In the genomic region with DNA sequence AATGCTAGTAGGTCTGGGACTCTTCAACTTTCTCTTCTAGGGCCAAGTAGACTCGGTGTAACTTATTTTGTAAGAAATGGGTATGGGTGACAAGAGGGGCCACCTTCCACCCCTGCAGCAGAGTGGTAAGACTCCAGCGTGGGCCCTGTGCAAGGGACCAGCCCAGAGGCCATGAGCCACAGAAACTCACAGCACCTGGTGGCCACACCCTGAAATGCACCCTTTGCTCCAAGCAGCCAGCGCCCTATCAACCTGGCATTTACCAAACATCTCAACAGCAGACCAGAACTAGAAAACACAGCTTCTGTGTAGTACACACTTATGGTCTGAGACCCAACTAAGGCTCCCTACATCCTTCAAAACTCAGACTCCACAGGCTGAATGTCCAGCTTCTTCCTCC, we compare ENCODE assay signal across 8 cellular contexts. TPM values are rescaled to one million over a fixed set of nuclear protein-coding genes. Genes with fewer than 3 reads are reported as not detected.
DNase-seq lines count a peak whose midpoint lies in the region; ATAC-seq, FAIRE-seq and TF ChIP-seq lines count a peak whose summit lies in the region.

No MANE protein-coding gene starts in this region.

- intact Hi-C loops in PC-3 (cut with micrococcal nuclease) (loop anchor here (1.0 to 5.0 kb wide), 2 partner anchors 51 to 66 kb away; a partner anchor contains a TSS), heart left ventricle (cut with DNase I) (no loop called here)

- BruUV-seq in PC-3 (replicated peaks; lab: Mats Ljungman, UMichigan): no TSS peak

- H3K27me3 ChIP-seq in PC-3 (ENCODE audit: low read length) (no peaks in the 10 kb centered on the region), heart left ventricle (no peaks in the 10 kb centered on the region)

- no peak overlapping the region for H3K4me2 ChIP-seq in PC-3 (ENCODE audit: low read length)

- H3K4me3 ChIP-seq in AG10803 (ENCODE audit: low read length): no peak overlapping the region
- H3K4me3 ChIP-seq in PC-3 (ENCODE audit: low read length): no peak overlapping the region
- H3K4me3 ChIP-seq in heart left ventricle: no peak overlapping the region

- TF ChIP-seq POLR2A in heart left ventricle (IDR thresholded peaks at IDR 0.05): no peak

- peak; percentile 55 for FAIRE-seq in GM19239 (lab: Jason Lieb, UNC)

- WGBS in heart left ventricle, 4 donors: 64 to 78% (median 68%) methylated on average over 2 to 3 of the region's 3 CpGs

- no peaks in the 10 kb centered on the region for H3K9me3 ChIP-seq in PC-3 (ENCODE audit: low read length)
- no peaks in the 10 kb centered on the region for H3K9me3 ChIP-seq in heart left ventricle

- ATAC-seq in PC-3: peak; percentile 92
- peak in 3 of 4 donors; percentile 58 to 65 (median 65) for ATAC-seq in heart left ventricle
- no peak for ATAC-seq in HG03457 (IDR thresholded peaks at IDR 0.05; ENCODE audit: unreplicated experiment)

- no peak overlapping the region for H3K9ac ChIP-seq in PC-3 (ENCODE audit: low read length)

- H3K4me1 ChIP-seq in PC-3 (ENCODE audit: insufficient read depth, low read length) (peaks cover 12% of the 10 kb centered on the region), heart left ventricle (peaks cover 0 to 6% (median under 1%) of the 10 kb centered on the region in 12 donors)

- CTCF ChIA-PET in PC-3 (lab: Charles Lee): no interaction called here

- no peaks in the 10 kb centered on the region for H3K9me2 ChIP-seq in PC-3 (replicated peaks; ENCODE audit: low read length)

- H3K27ac ChIP-seq in PC-3 (ENCODE audit: low read length): no peak overlapping the region
- H3K27ac ChIP-seq in heart left ventricle: peak overlapping the region in 1 of 12 donors; percentile 22

- peaks cover 57% of the 10 kb centered on the region for H3K79me2 ChIP-seq in PC-3 (ENCODE audit: low read length)

- DNase-seq in AG10803 (ENCODE audit: low read depth) (peak; percentile 28), GM19239 (ENCODE audit: insufficient read length, low spot score) (no peak), PC-3 (peak; percentile 69), activated T-helper 1 cell treated with Interleukin-2 at 50 U/mL for 16 hours (ENCODE audit: low read depth) (peak; percentile 57), heart left ventricle (no peak), superior temporal gyrus (ENCODE audit: extremely low spot score) (no peak)
- DNase-seq in stimulated activated CD4-positive, alpha-beta T cell treated with anti-CD3 and anti-CD28 coated beads, Interleukin-1b, Interleukin-23, amount 100 ng/mL, for 24 hours (ENCODE audit: low read depth in 4 of 4, low spot score in 1 of 4): peak; percentile 28 to 43 (median 42)

- H3F3A ChIP-seq in PC-3 (ENCODE audit: low read length, unreplicated experiment): no peaks in the 10 kb centered on the region

- H3K36me3 ChIP-seq in PC-3 (ENCODE audit: low read depth, low read length): peaks cover 41% of the 10 kb centered on the region
- no peaks in the 10 kb centered on the region for H3K36me3 ChIP-seq in heart left ventricle

- peak; percentile 56 for TF ChIP-seq CTCF in AG10803 (conservative IDR thresholded peaks at IDR 0.05; ENCODE audit: low read length)
- peak; percentile 77 for TF ChIP-seq CTCF in PC-3 (conservative IDR thresholded peaks at IDR 0.05; ENCODE audit: low read depth, low read length)
- peak; percentile 26 to 63 (median 42) for TF ChIP-seq CTCF in heart left ventricle (IDR thresholded peaks at IDR 0.05)

- no peak overlapping the region for H2AFZ ChIP-seq in PC-3 (ENCODE audit: low read length)

- no peaks in the 10 kb centered on the region for H4K20me1 ChIP-seq in PC-3 (ENCODE audit: low read length)

- POLR2A ChIA-PET in PC-3 (lab: Charles Lee; ENCODE audit: unreplicated experiment): no interaction called here

RNA-seq across cellular contexts. Expression of a gene that starts 5.7 kb away (rescaled TPM):
- total RNA-seq in PC-3 (2014; rRNA removed) (67.1 and 73.4 TPM in 2 replicates), heart left ventricle (10 to 100 TPM in 1 of 9 donors, 1 to 10 TPM in 2, under 1 TPM in 6; 0.42 to 11.6 (median 0.81) TPM)
- polyA plus RNA-seq in heart left ventricle: under 1 TPM; 0.38 to 0.83 TPM

RNA-seq across cellular contexts. Expression of a gene that starts 5.9 kb away (rescaled TPM):
- 98.7 and 103 TPM in 2 replicates for total RNA-seq in PC-3 (2014; rRNA removed)
- 10 to 100 TPM; 19.6 to 42.8 (median 25.0) TPM for total RNA-seq in heart left ventricle
- 10 to 100 TPM; 28.1 to 44.4 TPM for polyA plus RNA-seq in heart left ventricle

RNA-seq across cellular contexts. Expression of a gene that starts 17.9 kb away (rescaled TPM):
- total RNA-seq in PC-3 (2014; rRNA removed) (414 and 743 TPM in 2 replicates), heart left ventricle (100 to 1,000 TPM in 6 of 9 donors, 10 to 100 TPM in 3; 78.4 to 165 (median 106) TPM)
- 10 to 100 TPM; 94.2 to 94.3 TPM for polyA plus RNA-seq in heart left ventricle

RNA-seq across cellular contexts. Expression of a gene that starts 19.8 kb away (rescaled TPM):
- total RNA-seq in PC-3 (2014; rRNA removed) (0.47 TPM in 1 of 2 replicates, not detected in the other), heart left ventricle (1 to 10 TPM; 2.6 to 7.4 (median 3.4) TPM)
- polyA plus RNA-seq in heart left ventricle: 1 to 10 TPM; 2.7 to 7.4 TPM

RNA-seq across cellular contexts. Expression of a gene that starts 33.5 kb away (rescaled TPM):
- total RNA-seq in PC-3 (2014; rRNA removed) (38.4 and 44.2 TPM in 2 replicates), heart left ventricle (100 to 1,000 TPM in 3 of 9 donors, 10 to 100 TPM in 6; 25.1 to 752 (median 78.6) TPM)
- polyA plus RNA-seq in heart left ventricle: 10 to 100 TPM; 17.6 to 59.9 TPM

Comparison
In these comparisons a context has a peak if more than half of its experiments do, and no peak if none do; other contexts are left out.
1. DNase-seq: peak in AG10803 (single experiment), PC-3 (single experiment), activated T-helper 1 cell treated with Interleukin-2 at 50 U/mL for 16 hours (single experiment) and stimulated activated CD4-positive, alpha-beta T cell treated with anti-CD3 and anti-CD28 coated beads, Interleukin-1b, Interleukin-23, amount 100 ng/mL, for 24 hours (4 of 4); none in GM19239 (single experiment), heart left ventricle (0 of 5) and superior temporal gyrus (single experiment).
2. Peak in every context shown above with its lines, with median percentiles within 50 percentile points of each other: CTCF ChIP-seq.